Comparison of ENCODE assay signal across 18 cellular contexts in the genomic region with DNA sequence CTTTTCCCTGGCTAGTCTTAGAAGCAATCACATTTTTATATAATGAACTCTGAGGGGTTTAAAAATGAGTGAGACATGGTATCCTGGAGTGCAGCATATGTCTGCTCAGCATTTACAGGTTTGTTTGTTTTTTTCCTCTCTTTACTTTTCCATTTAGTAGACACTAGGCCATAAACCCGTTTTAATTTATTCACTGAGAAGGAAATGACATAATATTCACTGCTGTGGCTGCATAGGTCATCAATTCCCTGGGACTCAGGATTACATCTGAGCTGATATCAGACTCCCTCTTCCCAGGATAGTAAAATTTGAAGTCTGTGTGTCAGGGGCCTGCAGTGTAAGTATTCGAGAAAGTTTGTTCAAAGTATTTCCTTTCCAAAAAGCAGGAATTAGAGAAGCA.
"Had no signal": no experiment of that assay in that cellular context is flagged by ENCODE, and none has a peak within 500 bp of the region (broad histone marks: within the 10 kb centered on the region; RNA-seq: fewer than 3 reads in every experiment).

No MANE protein-coding gene starts in this region.

- H3K9me3 ChIP-seq: stomach, uterus had no signal

- H3K9me3 Mint-ChIP-seq: activated naive CD4-positive, alpha-beta T cell treated with anti-CD3 and anti-CD28 coated beads, Interleukin-2, amount 50 U/mL, for 72 hours; dendritic cell treated with granulocyte-macrophage colony-stimulating factor and Interleukin-4, amounts not matched to agents 40 ng/mL and 50 ng/mL, for 4 days; natural killer cell treated with Interleukin-12 subunit alpha and Interleukin-12 subunit beta and Interleukin-15 and Interleukin-18, amount 100 ng/mL, for 72 hours had no signal

- H3K36me3 ChIP-seq: brain microvascular endothelial cell, stomach, uterus had no signal

- H3K4me3 Mint-ChIP-seq: activated CD8-positive, alpha-beta memory T cell treated with anti-CD3 and anti-CD28 coated beads, Interleukin-2, amount 10 ng/mL, durations not matched to agents 7 days and 5 days; activated T-cell treated with anti-CD3 and anti-CD28 coated beads, Interleukin-2, amount 50 U/mL, for 24 hours; dendritic cell treated with granulocyte-macrophage colony-stimulating factor and Interleukin-4, amounts not matched to agents 40 ng/mL and 50 ng/mL, for 4 days; natural killer cell treated with Interleukin-12 subunit alpha and Interleukin-12 subunit beta and Interleukin-15 and Interleukin-18, amount 100 ng/mL, for 72 hours had no signal

- H3K27me3 Mint-ChIP-seq: activated CD8-positive, alpha-beta memory T cell treated with anti-CD3 and anti-CD28 coated beads, Interleukin-2, amount 10 ng/mL, durations not matched to agents 7 days and 5 days; activated T-cell treated with anti-CD3 and anti-CD28 coated beads, Interleukin-2, amount 50 U/mL, for 24 hours; dendritic cell treated with granulocyte-macrophage colony-stimulating factor and Interleukin-4, amounts not matched to agents 40 ng/mL and 50 ng/mL, for 4 days; natural killer cell treated with Interleukin-12 subunit alpha and Interleukin-12 subunit beta and Interleukin-15 and Interleukin-18, amount 100 ng/mL, for 72 hours had no signal

- DNase-seq: activated CD4-positive, alpha-beta T cell treated with anti-CD3 and anti-CD28 coated beads, Interleukin-2, amount 50 U/mL, for 48 hours; activated CD8-positive, alpha-beta memory T cell treated with anti-CD3 and anti-CD28 coated beads, Interleukin-2, amount 10 ng/mL, durations not matched to agents 7 days and 5 days; activated effector memory CD4-positive, alpha-beta T cell treated with Interleukin-2 at 50 U/mL for 16 hours; activated T-cell treated with anti-CD3 and anti-CD28 coated beads, Interleukin-2, amount 50 U/mL, for 24 hours; amygdala; brain microvascular endothelial cell; hypothalamus; mammary epithelial cell; stimulated activated CD4-positive, alpha-beta T cell treated with anti-CD3 and anti-CD28 coated beads, Interleukin-15, amount 100 ng/mL, for 24 hours; stimulated activated CD4-positive, alpha-beta T cell treated with anti-CD3 and anti-CD28 coated beads, Interleukin-4, amount 100 ng/mL, for 4 hours; stomach; T-helper 2 cell; uterus had no signal

- H3K4me3 ChIP-seq: stomach, uterus had no signal

- H3K4me1 ChIP-seq: stomach, uterus had no signal

- H3K27ac Mint-ChIP-seq: activated CD8-positive, alpha-beta memory T cell treated with anti-CD3 and anti-CD28 coated beads, Interleukin-2, amount 10 ng/mL, durations not matched to agents 7 days and 5 days; activated naive CD4-positive, alpha-beta T cell treated with anti-CD3 and anti-CD28 coated beads, Interleukin-2, amount 50 U/mL, for 72 hours; activated T-cell treated with anti-CD3 and anti-CD28 coated beads, Interleukin-2, amount 50 U/mL, for 24 hours; dendritic cell treated with granulocyte-macrophage colony-stimulating factor and Interleukin-4, amounts not matched to agents 40 ng/mL and 50 ng/mL, for 4 days; natural killer cell treated with Interleukin-12 subunit alpha and Interleukin-12 subunit beta and Interleukin-15 and Interleukin-18, amount 100 ng/mL, for 72 hours had no signal

- H3K27me3 ChIP-seq: brain microvascular endothelial cell, stomach, uterus had no signal

- H3K4me1 Mint-ChIP-seq: activated CD8-positive, alpha-beta memory T cell treated with anti-CD3 and anti-CD28 coated beads, Interleukin-2, amount 10 ng/mL, durations not matched to agents 7 days and 5 days had no signal

- H3K27ac ChIP-seq: brain microvascular endothelial cell, stomach, uterus had no signal

- ATAC-seq: activated CD4-positive, CD25-positive, alpha-beta regulatory T cell treated with anti-CD3 and anti-CD28 coated beads, Interleukin-2, amount 50 U/mL, for 24 hours; activated CD8-positive, alpha-beta memory T cell treated with anti-CD3 and anti-CD28 coated beads, Interleukin-2, amount 10 ng/mL, durations not matched to agents 7 days and 5 days; activated naive CD4-positive, alpha-beta T cell treated with anti-CD3 and anti-CD28 coated beads, Interleukin-2, amount 50 U/mL, for 72 hours; natural killer cell treated with Interleukin-12 subunit alpha and Interleukin-12 subunit beta and Interleukin-15 and Interleukin-18, amount 100 ng/mL, for 72 hours had no signal

- H3K36me3 Mint-ChIP-seq: natural killer cell treated with Interleukin-12 subunit alpha and Interleukin-12 subunit beta and Interleukin-15 and Interleukin-18, amount 100 ng/mL, for 72 hours had no signal

- FAIRE-seq: TTC549 had no signal
